Comparison of ENCODE assay signal across 21 cellular contexts in the genomic region with DNA sequence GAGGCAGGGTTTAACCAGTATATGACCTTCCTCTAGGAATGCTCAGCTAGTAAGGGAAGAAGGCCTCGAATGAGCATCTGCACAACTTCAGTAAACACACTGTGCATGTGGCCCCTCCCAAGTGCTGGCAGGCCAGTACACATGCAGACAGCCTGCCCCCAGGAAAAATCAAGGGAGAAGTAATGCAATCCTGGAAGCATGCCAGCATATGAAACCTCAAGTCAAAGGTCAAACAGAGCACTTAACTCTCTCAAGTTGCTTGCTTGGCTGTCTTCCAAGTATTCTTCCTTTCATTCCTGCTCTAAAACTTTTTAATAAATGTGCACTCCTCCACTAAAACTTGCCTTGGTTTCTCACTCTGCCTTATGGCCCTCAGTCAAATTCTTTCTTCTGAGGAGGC.
A peak's percentile ranks its signal among the peaks of the same experiment; 100 is the strongest.
DNase-seq lines count a peak whose midpoint lies in the region; ATAC-seq and TF ChIP-seq lines count a peak whose summit lies in the region.
"Had no signal": no experiment of that assay in that cellular context is flagged by ENCODE, and none has a peak within 500 bp of the region (broad histone marks: within the 10 kb centered on the region; RNA-seq: fewer than 3 reads in every experiment).

No MANE protein-coding gene starts in this region.

- no peaks in the 10 kb centered on the region for H3K27me3 ChIP-seq in hepatocyte
- no peaks in the 10 kb centered on the region for H3K27me3 ChIP-seq in ascending aorta
- H3K27me3 ChIP-seq in colonic mucosa = no peaks in the 10 kb centered on the region
- H3K27me3 ChIP-seq: upper lobe of right lung had no signal

- intact Hi-C loops in ascending aorta (cut with DNase I) = no loop called here
- intact Hi-C loops in colonic mucosa (cut with DNase I) = no loop called here

- no peaks in the 10 kb centered on the region for H4K20me1 ChIP-seq in hepatocyte (ENCODE audit: insufficient read depth, poor library complexity, severe bottlenecking)

- WGBS in hepatocyte (ENCODE audit: low lambda C conversion rate, missing lambda C conversion rate) = 35% methylated on average over 1 of the region's 1 CpG

- H3K9me3 ChIP-seq in hepatocyte (ENCODE audit: low read depth) (no peaks in the 10 kb centered on the region), ascending aorta (no peaks in the 10 kb centered on the region), colonic mucosa (no peaks in the 10 kb centered on the region)
- H3K9me3 ChIP-seq: upper lobe of right lung had no signal

- TF ChIP-seq CTCF in hepatocyte (IDR thresholded peaks at IDR 0.05; ENCODE audit: poor library complexity) (no peak), ascending aorta (IDR thresholded peaks at IDR 0.05) (no peak), colonic mucosa (IDR thresholded peaks at IDR 0.05) (no peak)

- H3K9ac ChIP-seq in colonic mucosa (ENCODE audit: low read depth in 2 of 2, low read length in 2 of 2) = no peak overlapping the region
- H3K9ac ChIP-seq: KMS-11 had no signal

- no peak overlapping the region for H3K4me2 ChIP-seq in hepatocyte
- H3K4me2 ChIP-seq: KMS-11, PC-9 had no signal

- H3K36me3 ChIP-seq in hepatocyte (replicated peaks; ENCODE audit: insufficient read depth, low read depth) = no peaks in the 10 kb centered on the region
- no peaks in the 10 kb centered on the region for H3K36me3 ChIP-seq in ascending aorta
- no peaks in the 10 kb centered on the region for H3K36me3 ChIP-seq in colonic mucosa
- H3K36me3 ChIP-seq: upper lobe of right lung had no signal

- H3K9me2 ChIP-seq in hepatocyte (replicated peaks; ENCODE audit: insufficient read depth) = no peaks in the 10 kb centered on the region

- peak; percentile 3 for DNase-seq in Caki2 (ENCODE audit: low read depth)
- DNase-seq in HT-29 (ENCODE audit: low spot score) = peak; percentile 64
- peak; percentile 9 for DNase-seq in OCI-M1 (lab: John Stamatoyannopoulos, UW)
- peak; percentile 40 for DNase-seq in hepatocyte (ENCODE audit: low spot score)
- no peak for DNase-seq in ascending aorta (ENCODE audit: low spot score in 2 of 2)
- DNase-seq in colonic mucosa = no peak
- DNase-seq: activated CD4-positive, alpha-beta T cell treated with anti-CD3 and anti-CD28 coated beads for 36 hours; activated CD8-positive, alpha-beta memory T cell treated with anti-CD3 and anti-CD28 coated beads for 24 hours; activated T-cell treated with anti-CD3 and anti-CD28 coated beads, Interleukin-2, amount 50 U/mL, for 24 hours; GDM1; immature natural killer cell; NCI-H774; nephron progenitor cell; PC-9; SIG-M5; upper lobe of right lung had no signal

- ATAC-seq in HG03095 (IDR thresholded peaks at IDR 0.05; ENCODE audit: unreplicated experiment) = no peak
- ATAC-seq: activated CD4-positive, alpha-beta T cell treated with anti-CD3 and anti-CD28 coated beads for 36 hours; HCT116; sciatic nerve; upper lobe of right lung had no signal

- in situ Hi-C loops in Caki2 (cut with HindIII; ENCODE audit: low pct_unique_long_range_greater_than_20kb, low sequenced_read_pairs) = no loop called here

- no peak overlapping the region for H3K27ac ChIP-seq in hepatocyte
- H3K27ac ChIP-seq in ascending aorta = no peak overlapping the region
- H3K27ac ChIP-seq in colonic mucosa = no peak overlapping the region
- H3K27ac ChIP-seq: C4-2B, KMS-11, PC-9, upper lobe of right lung had no signal

- H3K4me3 ChIP-seq in hepatocyte (no peak overlapping the region), ascending aorta (no peak overlapping the region), colonic mucosa (no peak overlapping the region)
- H3K4me3 ChIP-seq: PC-9, upper lobe of right lung had no signal

- no peak overlapping the region for H2AFZ ChIP-seq in hepatocyte
- H2AFZ ChIP-seq: PC-9 had no signal

- H3K4me1 ChIP-seq in hepatocyte (ENCODE audit: insufficient read depth) = no peaks in the 10 kb centered on the region
- no peaks in the 10 kb centered on the region for H3K4me1 ChIP-seq in ascending aorta
- no peaks in the 10 kb centered on the region for H3K4me1 ChIP-seq in colonic mucosa
- H3K4me1 ChIP-seq: upper lobe of right lung had no signal

- no peaks in the 10 kb centered on the region for H3K79me2 ChIP-seq in hepatocyte

Comparison
In these comparisons a context has a peak if more than half of its experiments do, and no peak if none do; other contexts are left out.
1. DNase-seq: peak in Caki2 (single experiment), HT-29 (single experiment), OCI-M1 (single experiment) and hepatocyte (single experiment); none in ascending aorta (0 of 2) and colonic mucosa (single experiment).